Comparison of ENCODE assay signal across 9 cellular contexts in the genomic region with DNA sequence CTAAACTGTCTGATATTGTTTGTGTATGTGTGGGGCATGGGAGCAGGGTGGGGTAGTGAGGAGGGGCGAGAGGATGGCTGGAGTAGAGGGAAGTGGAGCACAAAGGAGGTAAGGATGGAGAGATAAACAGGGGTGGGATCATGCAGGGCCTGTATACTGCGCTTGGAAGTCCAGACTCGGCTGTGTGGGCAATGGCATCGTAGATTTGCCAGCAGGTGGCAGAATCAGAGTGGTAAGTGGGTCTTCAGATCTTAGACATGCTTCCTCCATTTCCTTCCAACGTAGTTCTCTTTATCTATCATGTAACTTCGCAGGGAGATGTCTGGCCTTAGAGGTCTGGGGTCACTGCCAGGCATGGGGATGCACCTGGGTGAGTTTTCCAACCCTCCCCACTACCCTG.
A peak's percentile ranks its signal among the peaks of the same experiment; 100 is the strongest.
DNase-seq lines count a peak whose midpoint lies in the region; ATAC-seq and TF ChIP-seq lines count a peak whose summit lies in the region.
"Had no signal": no experiment of that assay in that cellular context is flagged by ENCODE, and none has a peak within 500 bp of the region (broad histone marks: within the 10 kb centered on the region; RNA-seq: fewer than 3 reads in every experiment).

No MANE protein-coding gene starts in this region.

- 24 to 26% methylated on average over 6 of the region's 6 CpGs for whole genome bisulfite sequencing in body of pancreas, 2 donors
- 78% methylated on average over 6 of the region's 6 CpGs for WGBS in mesenchymal stem cell

- H2AK5ac ChIP-seq in mesenchymal stem cell (ENCODE audit: low read length, severe bottlenecking) = no peak overlapping the region

- H3K18ac ChIP-seq in mesenchymal stem cell (ENCODE audit: low read depth in 1 of 2, low read length in 2 of 2) = no peak overlapping the region

- DNase-seq in activated CD4-positive, alpha-beta T cell treated with anti-CD3 and anti-CD28 coated beads for 48 hours = peak; percentile 9
- DNase-seq in activated CD4-positive, alpha-beta T cell treated with anti-CD3 and anti-CD28 coated beads for 1 hour = no peak
- DNase-seq in NCI-H1694 treated with DMSO at 0.1 percent for 48 hours (lab: John Stamatoyannopoulos, UW) = peak; percentile 2
- peak; percentile 9 to 22 (median 14) for DNase-seq in body of pancreas
- DNase-seq in mesenchymal stem cell = peak; percentile 33
- DNase-seq in stimulated activated naive CD4-positive, alpha-beta T cell treated with Interleukin-2 at 50 U/mL for 16 hours (lab: John Stamatoyannopoulos, UW) = no peak
- DNase-seq: activated B cell treated with CpG ODN at 0.5 μM for 24 hours had no signal

- H3K23ac ChIP-seq in mesenchymal stem cell (ENCODE audit: low read length in 2 of 2) = no peak overlapping the region

- H3K36me3 ChIP-seq in body of pancreas (replicated peaks in 1 of 2; ENCODE audit: insufficient read depth in 1 of 2, low read depth in 2 of 2) (no peaks in the 10 kb centered on the region), mesenchymal stem cell (ENCODE audit: control insufficient read depth in 1 of 2, insufficient read depth in 2 of 2, low read depth in 1 of 2, low read length in 2 of 2) (no peaks in the 10 kb centered on the region)

- H3K4ac ChIP-seq in mesenchymal stem cell (ENCODE audit: low read depth in 1 of 2, low read length in 2 of 2) = no peak overlapping the region

- H3K4me3 ChIP-seq in body of pancreas = no peak overlapping the region
- H3K4me3 ChIP-seq in mesenchymal stem cell (ENCODE audit: insufficient read depth in 1 of 2, low read depth in 1 of 2, low read length in 2 of 2) = no peak overlapping the region

- no peak for TF ChIP-seq POLR2A in body of pancreas (IDR thresholded peaks at IDR 0.05)

- H2BK120ac ChIP-seq in mesenchymal stem cell (ENCODE audit: low read depth, low read length) = no peak overlapping the region

- H3K27me3 ChIP-seq in body of pancreas = no peaks in the 10 kb centered on the region
- peaks cover 0 to 21% of the 10 kb centered on the region in 2 experiments for H3K27me3 ChIP-seq in mesenchymal stem cell (ENCODE audit: control insufficient read depth in 1 of 2, insufficient read depth in 1 of 2, low read length in 2 of 2)

- H4K91ac ChIP-seq in mesenchymal stem cell (ENCODE audit: low read length) = no peak overlapping the region

- H3K4me1 ChIP-seq in body of pancreas = no peaks in the 10 kb centered on the region
- H3K4me1 ChIP-seq in mesenchymal stem cell (ENCODE audit: control insufficient read depth, insufficient read depth, low read depth, low read length) = no peaks in the 10 kb centered on the region

- no peaks in the 10 kb centered on the region for H3K79me1 ChIP-seq in mesenchymal stem cell (replicated peaks; ENCODE audit: low read length, poor library complexity, severe bottlenecking)

- H2BK15ac ChIP-seq in mesenchymal stem cell (ENCODE audit: low read depth, poor library complexity, severe bottlenecking) = no peak overlapping the region

- peak in 3 of 7 experiments; percentile 12 to 35 (median 29) for TF ChIP-seq CTCF in body of pancreas (IDR thresholded peaks at IDR 0.05)

- H3K9me3 ChIP-seq in body of pancreas (no peaks in the 10 kb centered on the region), mesenchymal stem cell (ENCODE audit: control insufficient read depth, low read length) (no peaks in the 10 kb centered on the region)

- no peak overlapping the region for H2BK5ac ChIP-seq in mesenchymal stem cell (ENCODE audit: low read depth, low read length, poor library complexity, severe bottlenecking)

- no peak overlapping the region for H4K8ac ChIP-seq in mesenchymal stem cell (ENCODE audit: low read length)

- no peak overlapping the region for H2BK12ac ChIP-seq in mesenchymal stem cell (ENCODE audit: low read length in 2 of 2)

- H2AFZ ChIP-seq in mesenchymal stem cell (ENCODE audit: low read depth, low read length) = peak overlapping the region; percentile 80

- H3K14ac ChIP-seq in mesenchymal stem cell (ENCODE audit: low read length in 2 of 2) = no peak overlapping the region

- no peak overlapping the region for H3K27ac ChIP-seq in body of pancreas
- no peak overlapping the region for H3K27ac ChIP-seq in mesenchymal stem cell (ENCODE audit: low read length, poor library complexity, severe bottlenecking)

- no peak overlapping the region for H3K4me2 ChIP-seq in mesenchymal stem cell (ENCODE audit: low read length, poor library complexity, severe bottlenecking)

- intact Hi-C loops in body of pancreas (cut with DNase I) = no loop called here

- H3K9ac ChIP-seq in mesenchymal stem cell (ENCODE audit: low read length) = no peak overlapping the region

- ATAC-seq in body of pancreas (no peak), HG02610 (IDR thresholded peaks at IDR 0.05; ENCODE audit: unreplicated experiment) (no peak), GM21360 (IDR thresholded peaks at IDR 0.05; ENCODE audit: unreplicated experiment) (no peak)

Comparison
In these comparisons a context has a peak if more than half of its experiments do, and no peak if none do; other contexts are left out.
1. DNase-seq: peak in activated CD4-positive, alpha-beta T cell treated with anti-CD3 and anti-CD28 coated beads for 48 hours (single experiment), NCI-H1694 treated with DMSO at 0.1 percent for 48 hours (single experiment), body of pancreas (4 of 4) and mesenchymal stem cell (single experiment); none in activated CD4-positive, alpha-beta T cell treated with anti-CD3 and anti-CD28 coated beads for 1 hour (single experiment) and stimulated activated naive CD4-positive, alpha-beta T cell treated with Interleukin-2 at 50 U/mL for 16 hours (single experiment).